In the genomic region with DNA sequence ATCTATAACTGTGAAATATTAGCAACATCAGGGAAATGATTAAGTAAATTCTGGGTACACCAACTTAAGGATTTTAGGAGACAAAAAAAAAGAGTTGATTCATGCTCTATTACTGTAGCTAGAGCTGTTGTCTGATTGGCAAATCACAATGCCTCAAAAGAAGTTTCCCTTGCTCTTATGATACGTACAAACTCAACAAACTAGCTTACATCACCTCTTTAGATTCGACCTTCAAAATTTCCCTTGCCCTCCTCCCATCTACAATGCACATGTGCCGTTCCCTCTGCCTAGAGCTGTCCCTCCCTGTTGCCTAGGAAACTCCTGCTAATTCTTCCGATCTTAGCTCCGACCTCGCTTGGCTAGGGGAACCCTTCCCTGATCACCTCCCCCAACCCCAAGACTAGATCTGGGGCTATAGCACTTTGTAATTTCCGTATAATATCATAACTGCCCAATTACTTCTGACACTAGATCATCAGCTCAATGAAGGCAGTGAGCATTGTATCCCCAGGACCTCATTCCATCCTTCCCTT, we compare ENCODE assay signal across 30 cellular contexts. TPM values are rescaled to one million over a fixed set of nuclear protein-coding genes. Genes with fewer than 3 reads are reported as not detected.
A peak's percentile ranks its signal among the peaks of the same experiment; 100 is the strongest.
DNase-seq lines count a peak whose midpoint lies in the region; ATAC-seq, FAIRE-seq and TF ChIP-seq lines count a peak whose summit lies in the region.
"Had no signal": no experiment of that assay in that cellular context is flagged by ENCODE, and none has a peak within 500 bp of the region (broad histone marks: within the 10 kb centered on the region; RNA-seq: fewer than 3 reads in every experiment).

No MANE protein-coding gene starts in this region.

- peaks cover 73% of the 10 kb centered on the region for H3K4me1 Mint-ChIP-seq in activated B cell treated with CpG ODN at 0.5 μM for 24 hours
- H3K4me1 Mint-ChIP-seq in immature natural killer cell = peaks cover 68 to 70% of the 10 kb centered on the region in 2 donors

- H3K4me3 ChIP-seq in BLaER1 = no peak overlapping the region
- no peak overlapping the region for H3K4me3 ChIP-seq in BE2C (ENCODE audit: low read depth, low read length)
- H3K4me3 ChIP-seq: colonic mucosa, left ventricle myocardium inferior, SJCRH30 had no signal

- H3K4me1 ChIP-seq in BLaER1 = peaks cover 83% of the 10 kb centered on the region
- H3K4me1 ChIP-seq in BE2C = no peaks in the 10 kb centered on the region
- H3K4me1 ChIP-seq: colonic mucosa, left ventricle myocardium inferior, SJCRH30 had no signal

- no peaks in the 10 kb centered on the region for H3K27me3 Mint-ChIP-seq in activated B cell treated with CpG ODN at 0.5 μM for 24 hours
- H3K27me3 Mint-ChIP-seq in immature natural killer cell (ENCODE audit: low read depth in 3 of 3) = peaks cover 3 to 5% (median 3%) of the 10 kb centered on the region in 3 donors
- H3K27me3 Mint-ChIP-seq: activated naive CD4-positive, alpha-beta T cell treated with anti-CD3 and anti-CD28 coated beads, Interleukin-2, amount 50 U/mL, for 24 hours; type B pancreatic cell had no signal

- peak overlapping the region; percentile 79 for H3K27ac ChIP-seq in BLaER1
- H3K27ac ChIP-seq: colonic mucosa, left ventricle myocardium inferior, SJCRH30, VCaP had no signal

- ATAC-seq in activated B cell treated with CpG ODN at 0.5 μM for 24 hours (ENCODE audit: low read depth) (no peak), HG02642 (IDR thresholded peaks at IDR 0.05; ENCODE audit: poor library complexity, unreplicated experiment) (no peak)

- H3K36me3 ChIP-seq in BLaER1 (no peaks in the 10 kb centered on the region), BE2C (no peaks in the 10 kb centered on the region)
- H3K36me3 ChIP-seq: colonic mucosa, left ventricle myocardium inferior, neutrophil, SJCRH30 had no signal

- H3K4me3 Mint-ChIP-seq in activated B cell treated with CpG ODN at 0.5 μM for 24 hours (peak overlapping the region; percentile 66), immature natural killer cell (peak overlapping the region in 2 of 5 donors; percentile 18 to 26)
- H3K4me3 Mint-ChIP-seq: activated naive CD4-positive, alpha-beta T cell treated with anti-CD3 and anti-CD28 coated beads, Interleukin-2, amount 50 U/mL, for 24 hours; type B pancreatic cell had no signal

- H3K27me3 ChIP-seq in BLaER1 (no peaks in the 10 kb centered on the region), BE2C (peaks cover 16% of the 10 kb centered on the region)
- H3K27me3 ChIP-seq: colonic mucosa, neutrophil, SJCRH30 had no signal

- DNase-seq in GM12891 (ENCODE audit: insufficient read length, low spot score) (no peak), activated B cell treated with CpG ODN at 0.5 μM for 24 hours (no peak), immature natural killer cell (no peak), NCI-H1417 (lab: John Stamatoyannopoulos, UW) (no peak), BE2C (no peak), erythroblast (lab: John Stamatoyannopoulos, UW) (no peak)
- DNase-seq: ACHN; activated CD4-positive, alpha-beta T cell treated with anti-CD3 and anti-CD28 coated beads for 4 hours; anterior cingulate cortex; colonic mucosa; DMS53; effector memory CD4-positive, alpha-beta T cell; Kasumi-1; left ventricle myocardium inferior; NCI-H146; NCI-H446; NCI-H774; RPMI8226; SJCRH30; stimulated activated CD4-positive, alpha-beta T cell treated with anti-CD3 and anti-CD28 coated beads, Interleukin-4, amount 100 ng/mL, for 1 hour; substantia nigra; T-helper 9 cell had no signal

- H3K9me3 Mint-ChIP-seq in activated B cell treated with CpG ODN at 0.5 μM for 24 hours = no peaks in the 10 kb centered on the region
- no peaks in the 10 kb centered on the region for H3K9me3 Mint-ChIP-seq in immature natural killer cell
- H3K9me3 Mint-ChIP-seq: activated naive CD4-positive, alpha-beta T cell treated with anti-CD3 and anti-CD28 coated beads, Interleukin-2, amount 50 U/mL, for 24 hours; type B pancreatic cell had no signal

- H4K20me1 ChIP-seq in BLaER1 = no peaks in the 10 kb centered on the region

- FAIRE-seq in GM12891 (lab: Jason Lieb, UNC) = no peak
- FAIRE-seq: islet of Langerhans had no signal

- H3K4me2 ChIP-seq in BLaER1 = peak overlapping the region; percentile 87

- TF ChIP-seq CTCF in activated B cell treated with CpG ODN at 0.5 μM for 24 hours (IDR thresholded peaks at IDR 0.05) = no peak
- TF ChIP-seq CTCF in BE2C (IDR thresholded peaks at IDR 0.05; ENCODE audit: low read depth, low read length) = no peak

- H3K9me3 ChIP-seq in BLaER1 (peaks cover 4% of the 10 kb centered on the region), BE2C (no peaks in the 10 kb centered on the region)
- H3K9me3 ChIP-seq: colonic mucosa, left ventricle myocardium inferior, neutrophil, SJCRH30 had no signal

- intact Hi-C loops in activated B cell treated with CpG ODN at 0.5 μM for 24 hours (cut with micrococcal nuclease) = loop anchor here (2.0 kb wide), 2 partner anchors 13 to 45 kb away; no protein-coding TSS in a partner anchor

- peak overlapping the region; percentile 89 for H3K27ac Mint-ChIP-seq in activated B cell treated with CpG ODN at 0.5 μM for 24 hours
- H3K27ac Mint-ChIP-seq in immature natural killer cell = peak overlapping the region in 4 of 6 donors; percentile 39 to 86 (median 70)
- H3K27ac Mint-ChIP-seq: activated naive CD4-positive, alpha-beta T cell treated with anti-CD3 and anti-CD28 coated beads, Interleukin-2, amount 50 U/mL, for 24 hours; progenitor cell of endocrine pancreas; type B pancreatic cell had no signal

- no peaks in the 10 kb centered on the region for H3K36me3 Mint-ChIP-seq in activated B cell treated with CpG ODN at 0.5 μM for 24 hours (ENCODE audit: low read depth)
- peaks cover 0 to 7% (median 3%) of the 10 kb centered on the region in 3 donors for H3K36me3 Mint-ChIP-seq in immature natural killer cell
- H3K36me3 Mint-ChIP-seq: activated naive CD4-positive, alpha-beta T cell treated with anti-CD3 and anti-CD28 coated beads, Interleukin-2, amount 50 U/mL, for 24 hours; type B pancreatic cell had no signal

- H3K9ac ChIP-seq in BLaER1 = no peak overlapping the region

- CTCF ChIA-PET in activated B cell treated with CpG ODN at 0.5 μM for 24 hours (lab: Charles Lee) = interaction anchor here (0.8 to 1.7 kb wide), 3 partner anchors 22 to 52 kb away, joined by 4 read pairs; no protein-coding TSS in a partner anchor

- TF ChIP-seq POLR2A in GM12891 (IDR thresholded peaks at IDR 0.05; ENCODE audit: low read depth, low read length) = no peak
- no peak for TF ChIP-seq POLR2A in erythroblast (IDR thresholded peaks at IDR 0.05; ENCODE audit: low read length)

- POLR2A ChIA-PET in activated B cell treated with CpG ODN at 0.5 μM for 24 hours (lab: Charles Lee) = interaction anchor here (0.6 to 3.9 kb wide), 7 partner anchors 9 to 60 kb away, joined by 3 to 21 read pairs (median 9); a partner anchor contains a TSS

TF ChIP-seq in GM12891, 5 proteins besides CTCF, POLR2A, EP300 and RAD21:
- TF ChIP-seq POLR2AphosphoS5 (IDR thresholded peaks at IDR 0.05; ENCODE audit: low read depth, low read length) (no peak), POU2F2 (IDR thresholded peaks at IDR 0.05; ENCODE audit: low read depth, low read length) (0 out of 2 replicates have a peak, but pooled peaks have one; percentile 14)

RNA-seq across cellular contexts. Expression of a gene that starts 55.4 kb away (rescaled TPM):
- polyA plus RNA-seq in GM12891 (2012; ENCODE audit: low read depth, missing spikeins) = 77.3 TPM
- 141 and 160 TPM in 2 replicates for total RNA-seq in activated B cell treated with CpG ODN at 0.5 μM for 24 hours
- 100 to 1,000 TPM in 2 of 3 donors, 10 to 100 TPM in 1; 62.9 to 154 (median 151) TPM for polyA plus RNA-seq in immature natural killer cell
- polyA plus RNA-seq in BE2C (2012; ENCODE audit: insufficient read depth, insufficient read length, low read depth) = not detected
